25 cellular contexts compared by ENCODE assay signal in the genomic region with DNA sequence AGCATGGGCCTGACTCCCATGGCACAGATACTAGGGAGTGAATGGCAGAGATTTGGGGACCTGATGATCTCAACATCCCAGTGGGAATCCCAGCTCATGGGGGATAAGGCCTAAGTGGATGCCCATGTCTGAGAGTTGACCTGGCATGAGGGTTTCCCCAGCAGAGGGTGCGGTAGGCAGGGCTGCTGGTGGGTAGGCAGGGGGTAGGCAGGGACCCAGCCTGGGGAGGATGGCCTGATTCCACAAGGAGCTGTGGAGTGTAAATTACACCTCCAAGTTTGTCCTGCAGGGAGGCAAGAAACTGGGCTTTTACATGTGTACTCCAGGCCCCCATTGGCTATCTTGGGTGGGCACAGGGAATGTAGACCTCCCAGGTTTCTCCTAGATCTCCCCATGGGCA. TPM values are rescaled to one million over a fixed set of nuclear protein-coding genes. Genes with fewer than 3 reads are reported as not detected.
DNase-seq lines count a peak whose midpoint lies in the region; ATAC-seq and TF ChIP-seq lines count a peak whose summit lies in the region.
"Had no signal": no experiment of that assay in that cellular context is flagged by ENCODE, and none has a peak within 500 bp of the region (broad histone marks: within the 10 kb centered on the region; RNA-seq: fewer than 3 reads in every experiment).

No MANE protein-coding gene starts in this region.

- H3K36me3 Mint-ChIP-seq in stimulated activated naive CD8-positive, alpha-beta T cell treated with anti-CD3 and anti-CD28 coated beads, Interleukin-15, Interleukin-2, amounts not matched to agents 100 ng/mL and 50 ng/mL, for 24 hours (ENCODE audit: low read depth), result peaks cover 31% of the 10 kb centered on the region
- H3K36me3 Mint-ChIP-seq in activated T-helper 1 cell treated with anti-CD3 and anti-CD28 coated beads, Interleukin-12 subunit alpha, Interleukin-12 subunit beta, Interleukin-2, Interleukin-4 antibody, amounts not matched to agents 30 ng/mL and 10 ng/mL and 1 ng/mL, durations not matched to agents 14 hours and 24 hours and 36 hours (ENCODE audit: low read depth), result peaks cover 27% of the 10 kb centered on the region
- peaks cover 8% of the 10 kb centered on the region for H3K36me3 Mint-ChIP-seq in natural killer cell

- peaks cover 67% of the 10 kb centered on the region for H3K4me1 Mint-ChIP-seq in stimulated activated naive CD8-positive, alpha-beta T cell treated with anti-CD3 and anti-CD28 coated beads, Interleukin-15, Interleukin-2, amounts not matched to agents 100 ng/mL and 50 ng/mL, for 24 hours (ENCODE audit: low read depth)
- peaks cover 34% of the 10 kb centered on the region for H3K4me1 Mint-ChIP-seq in activated T-helper 1 cell treated with anti-CD3 and anti-CD28 coated beads, Interleukin-12 subunit alpha, Interleukin-12 subunit beta, Interleukin-2, Interleukin-4 antibody, amounts not matched to agents 30 ng/mL and 10 ng/mL and 1 ng/mL, durations not matched to agents 14 hours and 24 hours and 36 hours (ENCODE audit: low read depth)
- H3K4me1 Mint-ChIP-seq in natural killer cell, result peaks cover 75 to 79% of the 10 kb centered on the region in 2 donors

- H3K27me3 ChIP-seq in left lung, result no peaks in the 10 kb centered on the region
- H3K27me3 ChIP-seq: BLaER1 treated with 17β-estradiol and CSF1 and Interleukin-3, amounts not matched to agents 10 nM and 100 nM; hepatocyte; MG63; Peyer's patch; upper lobe of left lung had no signal

- H3K9me3 Mint-ChIP-seq in stimulated activated naive CD8-positive, alpha-beta T cell treated with anti-CD3 and anti-CD28 coated beads, Interleukin-15, Interleukin-2, amounts not matched to agents 100 ng/mL and 50 ng/mL, for 24 hours, result no peaks in the 10 kb centered on the region
- H3K9me3 Mint-ChIP-seq in activated T-helper 1 cell treated with anti-CD3 and anti-CD28 coated beads, Interleukin-12 subunit alpha, Interleukin-12 subunit beta, Interleukin-2, Interleukin-4 antibody, amounts not matched to agents 30 ng/mL and 10 ng/mL and 1 ng/mL, durations not matched to agents 14 hours and 24 hours and 36 hours, result no peaks in the 10 kb centered on the region
- peaks cover 0 to 2% of the 10 kb centered on the region in 2 donors for H3K9me3 Mint-ChIP-seq in natural killer cell

- no peak overlapping the region for H3K27ac ChIP-seq in left lung
- H3K27ac ChIP-seq: hepatocyte, upper lobe of left lung had no signal

- TF ChIP-seq CTCF in natural killer cell (IDR thresholded peaks at IDR 0.05) (no peak), left lung (IDR thresholded peaks at IDR 0.05) (no peak)

- H3K4me3 ChIP-seq in left lung, result no peak overlapping the region
- H3K4me3 ChIP-seq: BLaER1 treated with 17β-estradiol and CSF1 and Interleukin-3, amounts not matched to agents 10 nM and 100 nM; hepatocyte; MG63; Peyer's patch; upper lobe of left lung had no signal

- H3K4me3 Mint-ChIP-seq in stimulated activated naive CD8-positive, alpha-beta T cell treated with anti-CD3 and anti-CD28 coated beads, Interleukin-15, Interleukin-2, amounts not matched to agents 100 ng/mL and 50 ng/mL, for 24 hours, result no peak overlapping the region
- H3K4me3 Mint-ChIP-seq in activated T-helper 1 cell treated with anti-CD3 and anti-CD28 coated beads, Interleukin-12 subunit alpha, Interleukin-12 subunit beta, Interleukin-2, Interleukin-4 antibody, amounts not matched to agents 30 ng/mL and 10 ng/mL and 1 ng/mL, durations not matched to agents 14 hours and 24 hours and 36 hours, result no peak overlapping the region
- peak overlapping the region; percentile 43 for H3K4me3 Mint-ChIP-seq in natural killer cell

- H3K27ac Mint-ChIP-seq in stimulated activated naive CD8-positive, alpha-beta T cell treated with anti-CD3 and anti-CD28 coated beads, Interleukin-15, Interleukin-2, amounts not matched to agents 100 ng/mL and 50 ng/mL, for 24 hours, result peak overlapping the region; percentile 46
- H3K27ac Mint-ChIP-seq in activated T-helper 1 cell treated with anti-CD3 and anti-CD28 coated beads, Interleukin-12 subunit alpha, Interleukin-12 subunit beta, Interleukin-2, Interleukin-4 antibody, amounts not matched to agents 30 ng/mL and 10 ng/mL and 1 ng/mL, durations not matched to agents 14 hours and 24 hours and 36 hours, result peak overlapping the region; percentile 51
- H3K27ac Mint-ChIP-seq in natural killer cell, result peak overlapping the region; percentile 87 to 94

- H3K9me3 ChIP-seq in left lung, result no peaks in the 10 kb centered on the region
- H3K9me3 ChIP-seq: MG63, Peyer's patch, upper lobe of left lung had no signal

- intact Hi-C loops in activated T-helper 1 cell treated with anti-CD3 and anti-CD28 coated beads, Interleukin-12 subunit alpha, Interleukin-12 subunit beta, Interleukin-2, Interleukin-4 antibody, amounts not matched to agents 30 ng/mL and 10 ng/mL and 1 ng/mL, durations not matched to agents 14 hours and 24 hours and 36 hours (cut with micrococcal nuclease), result no loop called here
- intact Hi-C loops in natural killer cell (cut with micrococcal nuclease), result loop anchor here (10.0 kb wide), 1 partner anchor 58 kb away; no protein-coding TSS in a partner anchor
- intact Hi-C loops in left lung (cut with DNase I), result no loop called here

- no peak for ATAC-seq in stimulated activated naive CD8-positive, alpha-beta T cell treated with anti-CD3 and anti-CD28 coated beads, Interleukin-15, Interleukin-2, amounts not matched to agents 100 U/mL and 50 U/mL, for 24 hours
- no peak for ATAC-seq in natural killer cell
- ATAC-seq in left lung, result no peak
- ATAC-seq in left lobe of liver, result no peak
- ATAC-seq: left colon had no signal

- peaks cover 0 to 8% of the 10 kb centered on the region in 2 donors for H3K4me1 ChIP-seq in left lung
- H3K4me1 ChIP-seq: upper lobe of left lung had no signal

- H3K27me3 Mint-ChIP-seq in stimulated activated naive CD8-positive, alpha-beta T cell treated with anti-CD3 and anti-CD28 coated beads, Interleukin-15, Interleukin-2, amounts not matched to agents 100 ng/mL and 50 ng/mL, for 24 hours, result no peaks in the 10 kb centered on the region
- no peaks in the 10 kb centered on the region for H3K27me3 Mint-ChIP-seq in activated T-helper 1 cell treated with anti-CD3 and anti-CD28 coated beads, Interleukin-12 subunit alpha, Interleukin-12 subunit beta, Interleukin-2, Interleukin-4 antibody, amounts not matched to agents 30 ng/mL and 10 ng/mL and 1 ng/mL, durations not matched to agents 14 hours and 24 hours and 36 hours (ENCODE audit: insufficient read depth)
- no peaks in the 10 kb centered on the region for H3K27me3 Mint-ChIP-seq in natural killer cell (ENCODE audit: low read depth in 2 of 2)

- H3K36me3 ChIP-seq in left lung, result no peaks in the 10 kb centered on the region
- H3K36me3 ChIP-seq: MG63, Peyer's patch, upper lobe of left lung had no signal

- no peak for DNase-seq in stimulated activated naive CD8-positive, alpha-beta T cell treated with anti-CD3 and anti-CD28 coated beads, Interleukin-15, Interleukin-2, amounts not matched to agents 100 U/mL and 50 U/mL, for 24 hours
- DNase-seq in activated T-helper 1 cell treated with anti-CD3 and anti-CD28 coated beads, Interleukin-12 subunit alpha, Interleukin-12 subunit beta, Interleukin-2, Interleukin-4 antibody, amounts not matched to agents 30 ng/mL and 10 ng/mL and 1 ng/mL, durations not matched to agents 14 hours and 24 hours and 36 hours (ENCODE audit: low spot score), result no peak
- DNase-seq in natural killer cell (no peak), left lung (no peak), left lobe of liver (ENCODE audit: low spot score) (no peak), NOMO-1 treated with dmso at 0.1 percent for 144 hours (lab: John Stamatoyannopoulos, UW; ENCODE audit: unreplicated experiment) (no peak), NCI-H524 treated with DMSO at 0.1 percent for 48 hours (lab: John Stamatoyannopoulos, UW) (no peak)
- DNase-seq: activated CD4-positive, CD25-positive, alpha-beta regulatory T cell treated with anti-CD3 and anti-CD28 coated beads, Interleukin-2, amount 50 U/mL, for 72 hours; activated naive CD4-positive, alpha-beta T cell treated with Interleukin-2 at 50 U/mL for 16 hours; activated T-cell treated with anti-CD3 and anti-CD28 coated beads, Interleukin-2, amount 50 U/mL, for 48 hours; KBM-7; left colon; mesenchymal stem cell; MG63; NCI-H1105 treated with DMSO at 0.1 percent for 48 hours; NCI-H2029; NCI-H526 treated with DMSO at 0.1 percent for 48 hours; occipital lobe; Peyer's patch; SIG-M5; upper lobe of left lung had no signal

RNA-seq across cellular contexts. Expression of gene INPP5D, which starts 46.9 kb away (rescaled TPM):
- total RNA-seq in activated T-helper 1 cell treated with anti-CD3 and anti-CD28 coated beads, Interleukin-12 subunit alpha, Interleukin-12 subunit beta, Interleukin-2, Interleukin-4 antibody, amounts not matched to agents 30 ng/mL and 10 ng/mL and 1 ng/mL, durations not matched to agents 14 hours and 24 hours and 36 hours, result 60.9 and 61.2 TPM in 2 replicates
- total RNA-seq in natural killer cell (100 to 1,000 TPM; 385 to 498 (median 497) TPM), left lung (10 to 100 TPM; 15.3 to 40.5 TPM), left lobe of liver (5.0 TPM)
- total RNA-seq: Daoy had no signal
